ENCODE assay signal across 39 cellular contexts in genomic region chr5:162047279-162047678, GRCh38. TPM values are rescaled to one million over a fixed set of nuclear protein-coding genes. Genes with fewer than 3 reads are reported as not detected.
"Had no signal": no experiment of that assay in that cellular context is flagged by ENCODE, and none has a peak within 500 bp of the region (broad histone marks: within the 10 kb centered on the region; RNA-seq: fewer than 3 reads in every experiment).

No MANE protein-coding gene starts in this region.

- H3K4me3 ChIP-seq: ascending aorta, cardiac muscle cell had no signal

- H3K4me1 ChIP-seq: ascending aorta had no signal

- H3K27ac Mint-ChIP-seq: activated CD4-positive, alpha-beta memory T cell treated with anti-CD3 and anti-CD28 coated beads, Interleukin-2, amount 10 ng/mL, durations not matched to agents 7 days and 5 days; activated CD4-positive, alpha-beta T cell treated with anti-CD3 and anti-CD28 coated beads for 36 hours; activated CD4-positive, alpha-beta T cell treated with anti-CD3 and anti-CD28 coated beads, Interleukin-2, amount 10 ng/mL, durations not matched to agents 7 days and 5 days; activated CD8-positive, alpha-beta memory T cell treated with anti-CD3 and anti-CD28 coated beads, Interleukin-2, amount 10 ng/mL, durations not matched to agents 7 days and 5 days; activated CD8-positive, alpha-beta T cell treated with anti-CD3 and anti-CD28 coated beads, Interleukin-2, amount 10 ng/mL, durations not matched to agents 7 days and 5 days; activated naive CD4-positive, alpha-beta T cell treated with anti-CD3 and anti-CD28 coated beads, Interleukin-2, amount 10 ng/mL, durations not matched to agents 7 days and 5 days; activated naive CD4-positive, alpha-beta T cell treated with anti-CD3 and anti-CD28 coated beads, Interleukin-2, amount 50 U/mL, for 24 hours; activated naive CD8-positive, alpha-beta T cell; activated naive CD8-positive, alpha-beta T cell treated with anti-CD3 and anti-CD28 coated beads, Interleukin-2, amount 10 ng/mL, durations not matched to agents 7 days and 5 days; activated naive CD8-positive, alpha-beta T cell treated with anti-CD3 and anti-CD28 coated beads, Interleukin-2, amount 50 U/mL, for 24 hours; activated T-cell treated with anti-CD3 and anti-CD28 coated beads, Interleukin-2, amount 50 U/mL, for 24 hours; activated T-helper 2 cell treated with anti-CD3 and anti-CD28 coated beads, Interferon-gamma antibody, Interleukin-2, Interleukin-4, amounts not matched to agents 10 μg/mL and 5 μg/mL and 100 μg/mL, durations not matched to agents 14 hours and 24 hours and 36 hours; brain; T-helper 1 cell treated with Interleukin-12 subunit alpha and Interleukin-12 subunit beta and Interleukin-4 antibody, amounts not matched to agents 30 μg/mL and 1 μg/mL, for 36 hours; T-helper 2 cell treated with Interferon-gamma antibody and Interleukin-4, amounts not matched to agents 5 μg/mL and 100 μg/mL, for 36 hours had no signal

- H3K4me3 Mint-ChIP-seq: activated CD4-positive, alpha-beta memory T cell treated with anti-CD3 and anti-CD28 coated beads, Interleukin-2, amount 10 ng/mL, durations not matched to agents 7 days and 5 days; activated CD4-positive, alpha-beta T cell treated with anti-CD3 and anti-CD28 coated beads for 36 hours; activated CD4-positive, alpha-beta T cell treated with anti-CD3 and anti-CD28 coated beads, Interleukin-2, amount 10 ng/mL, durations not matched to agents 7 days and 5 days; activated CD8-positive, alpha-beta memory T cell treated with anti-CD3 and anti-CD28 coated beads, Interleukin-2, amount 10 ng/mL, durations not matched to agents 7 days and 5 days; activated CD8-positive, alpha-beta T cell treated with anti-CD3 and anti-CD28 coated beads, Interleukin-2, amount 10 ng/mL, durations not matched to agents 7 days and 5 days; activated naive CD4-positive, alpha-beta T cell treated with anti-CD3 and anti-CD28 coated beads, Interleukin-2, amount 10 ng/mL, durations not matched to agents 7 days and 5 days; activated naive CD4-positive, alpha-beta T cell treated with anti-CD3 and anti-CD28 coated beads, Interleukin-2, amount 50 U/mL, for 24 hours; activated naive CD8-positive, alpha-beta T cell; activated naive CD8-positive, alpha-beta T cell treated with anti-CD3 and anti-CD28 coated beads, Interleukin-2, amount 10 ng/mL, durations not matched to agents 7 days and 5 days; activated naive CD8-positive, alpha-beta T cell treated with anti-CD3 and anti-CD28 coated beads, Interleukin-2, amount 50 U/mL, for 24 hours; activated T-cell treated with anti-CD3 and anti-CD28 coated beads, Interleukin-2, amount 50 U/mL, for 24 hours; brain; central memory CD8-positive, alpha-beta T cell; T-helper 1 cell treated with Interleukin-12 subunit alpha and Interleukin-12 subunit beta and Interleukin-4 antibody, amounts not matched to agents 30 μg/mL and 1 μg/mL, for 36 hours; T-helper 2 cell treated with Interferon-gamma antibody and Interleukin-4, amounts not matched to agents 5 μg/mL and 100 μg/mL, for 36 hours had no signal

- H3K9me3 Mint-ChIP-seq: activated CD4-positive, alpha-beta T cell treated with anti-CD3 and anti-CD28 coated beads, Interleukin-2, amount 10 ng/mL, durations not matched to agents 7 days and 5 days; activated naive CD4-positive, alpha-beta T cell treated with anti-CD3 and anti-CD28 coated beads, Interleukin-2, amount 10 ng/mL, durations not matched to agents 7 days and 5 days; activated naive CD4-positive, alpha-beta T cell treated with anti-CD3 and anti-CD28 coated beads, Interleukin-2, amount 50 U/mL, for 24 hours; activated naive CD8-positive, alpha-beta T cell treated with anti-CD3 and anti-CD28 coated beads, Interleukin-2, amount 10 ng/mL, durations not matched to agents 7 days and 5 days; brain; T-helper 1 cell treated with Interleukin-12 subunit alpha and Interleukin-12 subunit beta and Interleukin-4 antibody, amounts not matched to agents 30 μg/mL and 1 μg/mL, for 36 hours; T-helper 2 cell treated with Interferon-gamma antibody and Interleukin-4, amounts not matched to agents 5 μg/mL and 100 μg/mL, for 36 hours had no signal

- H3K27ac ChIP-seq: ascending aorta, cardiac muscle cell, VCaP had no signal

- H3K27me3 Mint-ChIP-seq: activated CD4-positive, alpha-beta memory T cell treated with anti-CD3 and anti-CD28 coated beads, Interleukin-2, amount 10 ng/mL, durations not matched to agents 7 days and 5 days; activated CD4-positive, alpha-beta T cell treated with anti-CD3 and anti-CD28 coated beads for 36 hours; activated CD4-positive, alpha-beta T cell treated with anti-CD3 and anti-CD28 coated beads, Interleukin-2, amount 10 ng/mL, durations not matched to agents 7 days and 5 days; activated CD8-positive, alpha-beta memory T cell treated with anti-CD3 and anti-CD28 coated beads, Interleukin-2, amount 10 ng/mL, durations not matched to agents 7 days and 5 days; activated naive CD4-positive, alpha-beta T cell treated with anti-CD3 and anti-CD28 coated beads, Interleukin-2, amount 10 ng/mL, durations not matched to agents 7 days and 5 days; activated naive CD4-positive, alpha-beta T cell treated with anti-CD3 and anti-CD28 coated beads, Interleukin-2, amount 50 U/mL, for 24 hours; activated naive CD8-positive, alpha-beta T cell; activated naive CD8-positive, alpha-beta T cell treated with anti-CD3 and anti-CD28 coated beads, Interleukin-2, amount 10 ng/mL, durations not matched to agents 7 days and 5 days; activated naive CD8-positive, alpha-beta T cell treated with anti-CD3 and anti-CD28 coated beads, Interleukin-2, amount 50 U/mL, for 24 hours; activated T-cell treated with anti-CD3 and anti-CD28 coated beads, Interleukin-2, amount 50 U/mL, for 24 hours; brain; central memory CD8-positive, alpha-beta T cell had no signal

- H3K4me1 Mint-ChIP-seq: activated CD4-positive, alpha-beta memory T cell treated with anti-CD3 and anti-CD28 coated beads, Interleukin-2, amount 10 ng/mL, durations not matched to agents 7 days and 5 days; activated CD4-positive, alpha-beta T cell treated with anti-CD3 and anti-CD28 coated beads for 36 hours; activated CD4-positive, alpha-beta T cell treated with anti-CD3 and anti-CD28 coated beads, Interleukin-2, amount 10 ng/mL, durations not matched to agents 7 days and 5 days; activated CD8-positive, alpha-beta memory T cell treated with anti-CD3 and anti-CD28 coated beads, Interleukin-2, amount 10 ng/mL, durations not matched to agents 7 days and 5 days; activated naive CD4-positive, alpha-beta T cell treated with anti-CD3 and anti-CD28 coated beads, Interleukin-2, amount 10 ng/mL, durations not matched to agents 7 days and 5 days; activated naive CD4-positive, alpha-beta T cell treated with anti-CD3 and anti-CD28 coated beads, Interleukin-2, amount 50 U/mL, for 24 hours; activated naive CD8-positive, alpha-beta T cell treated with anti-CD3 and anti-CD28 coated beads, Interleukin-2, amount 10 ng/mL, durations not matched to agents 7 days and 5 days; activated naive CD8-positive, alpha-beta T cell treated with anti-CD3 and anti-CD28 coated beads, Interleukin-2, amount 50 U/mL, for 24 hours; brain; central memory CD8-positive, alpha-beta T cell had no signal

- H3K27me3 ChIP-seq: ascending aorta, cardiac muscle cell had no signal

- ATAC-seq: activated CD4-positive, alpha-beta T cell treated with anti-CD3 and anti-CD28 coated beads for 36 hours; activated CD4-positive, CD25-positive, alpha-beta regulatory T cell treated with anti-CD3 and anti-CD28 coated beads, Interleukin-2, amount 50 U/mL, for 24 hours; activated CD8-positive, alpha-beta memory T cell treated with anti-CD3 and anti-CD28 coated beads, Interleukin-2, amount 10 ng/mL, durations not matched to agents 7 days and 5 days; activated CD8-positive, alpha-beta T cell treated with anti-CD3 and anti-CD28 coated beads, Interleukin-2, amount 10 ng/mL, durations not matched to agents 7 days and 5 days; activated naive CD8-positive, alpha-beta T cell treated with anti-CD3 and anti-CD28 coated beads, Interleukin-2, amount 50 U/mL, for 24 hours had no signal

- H3K36me3 Mint-ChIP-seq: activated CD8-positive, alpha-beta memory T cell treated with anti-CD3 and anti-CD28 coated beads, Interleukin-2, amount 10 ng/mL, durations not matched to agents 7 days and 5 days; activated naive CD4-positive, alpha-beta T cell treated with anti-CD3 and anti-CD28 coated beads, Interleukin-2, amount 10 ng/mL, durations not matched to agents 7 days and 5 days; activated naive CD4-positive, alpha-beta T cell treated with anti-CD3 and anti-CD28 coated beads, Interleukin-2, amount 50 U/mL, for 24 hours; activated naive CD8-positive, alpha-beta T cell; activated naive CD8-positive, alpha-beta T cell treated with anti-CD3 and anti-CD28 coated beads, Interleukin-2, amount 10 ng/mL, durations not matched to agents 7 days and 5 days; brain had no signal

- H3K36me3 ChIP-seq: ascending aorta, cardiac muscle cell had no signal

- H3K9me3 ChIP-seq: ascending aorta had no signal

- FAIRE-seq: bronchial epithelial cell, TTC549 had no signal

- DNase-seq: activated CD4-positive, alpha-beta memory T cell treated with anti-CD3 and anti-CD28 coated beads, Interleukin-2, amount 10 ng/mL, durations not matched to agents 7 days and 5 days; activated CD4-positive, alpha-beta T cell treated with anti-CD3 and anti-CD28 coated beads for 1 hour; activated CD4-positive, alpha-beta T cell treated with anti-CD3 and anti-CD28 coated beads for 36 hours; activated CD4-positive, alpha-beta T cell treated with anti-CD3 and anti-CD28 coated beads for 48 hours; activated CD4-positive, alpha-beta T cell treated with anti-CD3 and anti-CD28 coated beads, Interleukin-2, amount 10 ng/mL, durations not matched to agents 7 days and 5 days; activated CD4-positive, alpha-beta T cell treated with anti-CD3 and anti-CD28 coated beads, Interleukin-2, amount 50 U/mL, for 48 hours; activated CD4-positive, CD25-positive, alpha-beta regulatory T cell; activated CD8-positive, alpha-beta memory T cell treated with anti-CD3 and anti-CD28 coated beads for 24 hours; activated CD8-positive, alpha-beta memory T cell treated with anti-CD3 and anti-CD28 coated beads, Interleukin-2, amount 10 ng/mL, durations not matched to agents 7 days and 5 days; activated CD8-positive, alpha-beta memory T cell treated with anti-CD3 and anti-CD28 coated beads, Interleukin-2, amount 50 U/mL, for 48 hours; activated CD8-positive, alpha-beta T cell treated with anti-CD3 and anti-CD28 coated beads, Interleukin-2, amount 10 ng/mL, durations not matched to agents 7 days and 5 days; activated effector memory CD4-positive, alpha-beta T cell treated with Interleukin-2 at 50 U/mL for 16 hours; activated gamma-delta T cell; activated naive CD4-positive, alpha-beta T cell treated with anti-CD3 and anti-CD28 coated beads, Interleukin-2, amount 10 ng/mL, durations not matched to agents 7 days and 5 days; activated naive CD4-positive, alpha-beta T cell treated with Interleukin-2 at 50 U/mL for 16 hours; activated naive CD8-positive, alpha-beta T cell treated with anti-CD3 and anti-CD28 coated beads, Interleukin-2, amount 10 ng/mL, durations not matched to agents 7 days and 5 days; activated naive CD8-positive, alpha-beta T cell treated with anti-CD3 and anti-CD28 coated beads, Interleukin-2, amount 50 U/mL, for 24 hours; activated T-cell treated with anti-CD3 and anti-CD28 coated beads, Interleukin-2, amount 50 U/mL, for 24 hours; activated T-cell treated with anti-CD3 and anti-CD28 coated beads, Interleukin-2, amount 50 U/mL, for 48 hours; amygdala; anterior cingulate cortex; caudate nucleus; cerebellar nuclear complex; T-helper 2 cell; T-helper 9 cell had no signal

RNA-seq across cellular contexts. Expression of gene GABRG2, which starts 20.3 kb away (rescaled TPM):
- total RNA-seq: activated CD4-positive, alpha-beta memory T cell treated with anti-CD3 and anti-CD28 coated beads, Interleukin-2, amount 10 ng/mL, durations not matched to agents 7 days and 5 days; activated CD4-positive, alpha-beta T cell treated with anti-CD3 and anti-CD28 coated beads for 36 hours; activated CD4-positive, alpha-beta T cell treated with anti-CD3 and anti-CD28 coated beads, Interleukin-2, amount 10 ng/mL, durations not matched to agents 7 days and 5 days; activated CD8-positive, alpha-beta memory T cell treated with anti-CD3 and anti-CD28 coated beads, Interleukin-2, amount 10 ng/mL, durations not matched to agents 7 days and 5 days; activated CD8-positive, alpha-beta T cell treated with anti-CD3 and anti-CD28 coated beads, Interleukin-2, amount 10 ng/mL, durations not matched to agents 7 days and 5 days; activated naive CD8-positive, alpha-beta T cell treated with anti-CD3 and anti-CD28 coated beads, Interleukin-2, amount 10 ng/mL, durations not matched to agents 7 days and 5 days; ascending aorta; bronchial epithelial cell; cardiac muscle cell; chondrocyte had no signal
